8 cellular contexts compared by ENCODE assay signal in the genomic region with DNA sequence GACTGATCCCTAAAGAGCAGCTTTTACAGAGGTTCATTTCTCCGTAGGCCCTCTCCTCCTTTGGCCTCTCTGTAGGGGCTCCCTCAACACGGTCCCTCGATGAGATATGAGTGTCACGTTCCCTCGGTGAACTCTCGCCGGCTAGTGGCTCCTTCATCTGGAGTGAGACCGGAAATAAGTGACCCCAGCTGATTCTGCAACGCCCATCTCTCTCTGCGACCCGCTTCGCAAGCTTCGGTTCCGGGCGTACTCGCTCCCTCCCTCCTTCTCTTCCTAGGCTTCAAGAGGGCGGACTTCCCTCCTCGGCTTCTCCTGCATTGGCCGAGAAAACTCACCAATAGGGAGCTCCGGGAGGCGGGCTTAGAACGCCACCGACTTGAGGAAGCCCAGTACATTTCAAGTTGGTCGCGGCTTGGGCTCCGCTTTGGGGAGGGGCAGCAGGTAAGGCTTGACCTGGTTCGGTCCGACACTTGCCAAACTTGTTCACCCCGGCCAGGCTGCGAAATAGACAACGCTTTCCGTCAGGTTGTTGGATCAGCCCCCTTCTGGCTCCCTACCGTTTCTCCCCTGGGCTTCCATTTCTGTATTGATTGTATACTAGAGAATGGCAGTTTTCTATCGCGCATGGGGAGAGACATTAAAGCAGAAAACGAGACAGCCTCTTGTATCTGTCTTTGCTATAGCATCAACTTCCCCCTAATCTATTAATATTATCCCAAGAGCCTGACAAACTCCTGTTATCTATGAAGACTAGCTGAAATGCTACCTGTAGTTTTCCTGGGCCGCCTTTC. TPM values are rescaled to one million over a fixed set of nuclear protein-coding genes. Genes with fewer than 3 reads are reported as not detected.
DNase-seq lines count a peak whose midpoint lies in the region; ATAC-seq and TF ChIP-seq lines count a peak whose summit lies in the region.

A gene (minus strand): TSS at position 248 of the 791 bp plus-strand sequence. CDS start 2,816 bp downstream, outside the sequence.
A gene with protein sequence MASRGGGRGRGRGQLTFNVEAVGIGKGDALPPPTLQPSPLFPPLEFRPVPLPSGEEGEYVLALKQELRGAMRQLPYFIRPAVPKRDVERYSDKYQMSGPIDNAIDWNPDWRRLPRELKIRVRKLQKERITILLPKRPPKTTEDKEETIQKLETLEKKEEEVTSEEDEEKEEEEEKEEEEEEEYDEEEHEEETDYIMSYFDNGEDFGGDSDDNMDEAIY (plus strand): TSS at position 363 of the 791 bp plus-strand sequence. CDS start 10,176 bp downstream, outside the sequence.

- peaks cover 54% of the 10 kb centered on the region for H3K4me1 Mint-ChIP-seq in CD14-positive monocyte

- H3K4me3 Mint-ChIP-seq in CD14-positive monocyte: peak within 1 kb of the TSS; percentile 94 to 96

- WGBS in right lobe of liver (ENCODE audit: insufficient coverage, low coverage, low lambda C conversion rate, missing lambda C conversion rate): under 1% methylated on average over 26 of the region's 37 CpGs

- TF ChIP-seq POLR2A in right lobe of liver (IDR thresholded peaks at IDR 0.05): peak; percentile 88

- H3K27me3 ChIP-seq in dorsolateral prefrontal cortex (no peaks in the 10 kb centered on the region), right lobe of liver (no peaks in the 10 kb centered on the region)

- no peaks in the 10 kb centered on the region for H3K36me3 ChIP-seq in right lobe of liver

- H3K9me3 Mint-ChIP-seq in CD14-positive monocyte: peaks cover 0 to 16% (median 8%) of the 10 kb centered on the region in 7 donors

- peaks cover 29 to 34% (median 30%) of the 10 kb centered on the region in 3 donors for H3K27me3 Mint-ChIP-seq in CD14-positive monocyte (ENCODE audit: low read depth in 3 of 3)

- ATAC-seq in GM19351 (IDR thresholded peaks at IDR 0.05; ENCODE audit: unreplicated experiment) (peak; percentile 90), HG03520 (IDR thresholded peaks at IDR 0.05; ENCODE audit: unreplicated experiment) (peak; percentile 88), right lobe of liver (peak; percentile 85 to 91 (median 88))

- peak; percentile 90 for DNase-seq in CD14-positive monocyte (ENCODE audit: low spot score)
- DNase-seq in NCI-H748 (lab: John Stamatoyannopoulos, UW; ENCODE audit: unreplicated experiment): peak; percentile 96
- DNase-seq in activated CD4-positive, alpha-beta T cell treated with anti-CD3 and anti-CD28 coated beads, Interleukin-2, amount 50 U/mL, for 24 hours (ENCODE audit: low read depth in 1 of 2, low spot score in 1 of 2): peak; percentile 66 to 93
- peak; percentile 83 to 98 (median 96) for DNase-seq in dorsolateral prefrontal cortex
- peak; percentile 95 to 97 (median 97) for DNase-seq in right lobe of liver
- DNase-seq in stimulated activated CD4-positive, alpha-beta T cell treated with anti-CD3 and anti-CD28 coated beads, Interleukin-4, amount 100 ng/mL, for 24 hours: peak; percentile 93

- peaks cover 7 to 16% of the 10 kb centered on the region in 2 donors for H3K36me3 Mint-ChIP-seq in CD14-positive monocyte

- TF ChIP-seq CTCF in CD14-positive monocyte (IDR thresholded peaks at IDR 0.05) (no peak), dorsolateral prefrontal cortex (IDR thresholded peaks at IDR 0.05 in 54 of 56, conservative IDR thresholded peaks at IDR 0.05 in 2 of 56; ENCODE audit: low read depth in 1 of 56, partially characterized antibody in 56 of 56) (peak in 33 of 56 donors; percentile 6 to 59 (median 35)), right lobe of liver (IDR thresholded peaks at IDR 0.05) (no peak)

- peak within 1 kb of the TSS; percentile 45 to 100 (median 77) for H3K4me3 ChIP-seq in dorsolateral prefrontal cortex
- H3K4me3 ChIP-seq in right lobe of liver: peak within 1 kb of the TSS; percentile 62 to 74 (median 63)

- H3K27ac ChIP-seq in dorsolateral prefrontal cortex (peak within 1 kb of the TSS; percentile 76 to 99 (median 95)), right lobe of liver (peak within 1 kb of the TSS; percentile 59 to 79 (median 74))

- peak within 1 kb of the TSS; percentile 62 to 96 (median 88) for H3K27ac Mint-ChIP-seq in CD14-positive monocyte

- H3K4me1 ChIP-seq in right lobe of liver: peaks cover 0 to 30% (median 7%) of the 10 kb centered on the region in 4 donors

- H3K9me3 ChIP-seq in right lobe of liver: no peaks in the 10 kb centered on the region

- intact Hi-C loops in CD14-positive monocyte (cut with micrococcal nuclease) (loop anchor here (5.0 to 10.0 kb wide), 4 partner anchors 33 to 100 kb away; a partner anchor contains a TSS), dorsolateral prefrontal cortex (cut with DNase I) (loop anchor here in 1 of 2 donors (1.0 kb wide), 1 partner anchor 15 kb away; no protein-coding TSS in a partner anchor), right lobe of liver (cut with DNase I) (no loop called here)

RNA-seq across cellular contexts. Expression of the first gene that starts in this region (rescaled TPM):
- not detected for polyA plus RNA-seq in CD14-positive monocyte
- total RNA-seq in dorsolateral prefrontal cortex (10 to 100 TPM; 13.4 to 48.3 (median 29.4) TPM), right lobe of liver (under 1 TPM in 5 of 6 experiments, not detected in 1; 0.14 to 0.88 (median 0.22) TPM)

RNA-seq across cellular contexts. Expression of the second gene that starts in this region (rescaled TPM):
- 10 to 100 TPM; 36.2 to 39.0 TPM for polyA plus RNA-seq in CD14-positive monocyte
- total RNA-seq in dorsolateral prefrontal cortex (10 to 100 TPM; 13.1 to 24.6 (median 19.0) TPM), right lobe of liver (10 to 100 TPM in 4 of 6 experiments, 1 to 10 TPM in 2; 8.4 to 14.3 (median 11.9) TPM)

Comparison
In these comparisons a context has a peak if more than half of its experiments do, and no peak if none do; other contexts are left out.
1. Peak in every context shown above with its lines: DNase-seq, ATAC-seq, H3K4me3 ChIP-seq and H3K27ac ChIP-seq.
2. RNA of the first gene that starts in this region (total RNA-seq): 13.4 to 48.3 TPM in dorsolateral prefrontal cortex; 0.14 to 0.88 TPM in right lobe of liver; every median in the first group is over 4 times any median in the second.
3. CTCF ChIP-seq: peak in dorsolateral prefrontal cortex (33 of 56); none in CD14-positive monocyte (single experiment) and right lobe of liver (0 of 4).
4. intact Hi-C loops: an anchor here in CD14-positive monocyte (5.0 to 10.0 kb wide); none called in right lobe of liver.